In the genomic region with DNA sequence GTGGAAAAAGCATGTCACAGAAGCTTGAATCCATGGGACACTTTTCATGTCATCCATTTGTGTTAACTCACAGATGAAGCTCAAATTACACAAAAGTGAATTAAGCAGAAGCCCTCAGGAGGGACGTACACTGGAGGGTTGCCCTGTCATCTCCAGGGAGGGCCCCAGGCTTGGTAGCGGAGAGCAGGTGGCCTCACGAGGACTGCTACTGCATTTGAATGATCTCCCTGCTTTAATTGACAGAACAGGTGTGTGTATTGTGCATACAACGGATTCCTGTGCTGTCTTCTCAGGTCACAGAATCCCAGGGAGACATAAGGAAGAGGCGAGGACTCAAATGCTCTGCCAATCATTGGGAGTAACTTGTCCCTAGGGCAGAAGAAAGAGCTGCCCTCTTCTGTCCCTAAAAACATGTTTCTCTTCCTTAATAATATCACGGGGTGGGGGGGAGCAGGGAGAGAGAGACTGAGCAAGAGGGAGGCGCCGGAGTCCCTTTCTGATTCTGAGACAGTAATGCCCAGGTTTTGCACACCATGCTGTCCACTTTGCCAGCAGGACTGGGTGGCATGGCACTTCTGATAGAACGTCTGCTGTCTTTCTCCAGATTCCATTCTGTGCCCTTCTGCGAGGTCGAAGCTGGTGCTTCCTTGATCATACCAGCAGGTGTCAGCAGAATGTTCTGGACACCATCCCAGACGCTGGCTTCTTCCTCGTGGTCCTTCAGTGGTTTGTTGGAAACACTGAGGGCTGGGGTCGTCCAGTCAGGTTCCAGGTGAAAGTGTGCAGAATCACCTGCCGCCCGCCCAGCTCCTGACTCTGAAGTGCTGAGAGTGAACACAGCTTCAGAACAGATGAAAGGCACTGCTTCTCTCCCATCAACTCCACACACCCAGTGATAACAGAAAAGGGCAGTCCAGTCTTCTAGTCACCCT, we compare ENCODE assay signal across 8 cellular contexts. TPM values are rescaled to one million over a fixed set of nuclear protein-coding genes. Genes with fewer than 3 reads are reported as not detected.
DNase-seq lines count a peak whose midpoint lies in the region; ATAC-seq and TF ChIP-seq lines count a peak whose summit lies in the region.

No MANE protein-coding gene starts in this region.

- peaks cover 22% of the 10 kb centered on the region for H3K27me3 ChIP-seq in BE2C

- H3K36me3 ChIP-seq in BE2C: no peaks in the 10 kb centered on the region

- H3K4me3 ChIP-seq in BE2C (ENCODE audit: low read depth, low read length) (no peak overlapping the region), NB4 (ENCODE audit: low read depth, low read length) (no peak overlapping the region)

- no peaks in the 10 kb centered on the region for H3K4me1 ChIP-seq in BE2C

- peak; percentile 68 for ATAC-seq in GM18868 (IDR thresholded peaks at IDR 0.05; ENCODE audit: unreplicated experiment)
- ATAC-seq in left colon: peak; percentile 91
- no peak for ATAC-seq in GM21737 (IDR thresholded peaks at IDR 0.05; ENCODE audit: unreplicated experiment)

- DNase-seq in BE2C (peak; percentile 57), NB4 (ENCODE audit: low read depth) (peak; percentile 63), UCSD-AML1 (lab: John Stamatoyannopoulos, UW; ENCODE audit: unreplicated experiment) (peak; percentile 32), cerebellar cortex (ENCODE audit: low spot score) (peak; percentile 76), left colon (peak; percentile 33 to 59)
- peak; percentile 30 to 41 for DNase-seq in stimulated activated CD4-positive, alpha-beta T cell treated with anti-CD3 and anti-CD28 coated beads, Interleukin-4, amount 100 ng/mL, for 4 hours

- intact Hi-C loops in left colon (cut with DNase I, micrococcal nuclease): loop anchor here in 1 of 2 donors (5.0 kb wide), 2 partner anchors 54 to 169 kb away; no protein-coding TSS in a partner anchor

- TF ChIP-seq CTCF in BE2C (IDR thresholded peaks at IDR 0.05; ENCODE audit: low read depth, low read length) (peak; percentile 75), NB4 (IDR thresholded peaks at IDR 0.05; ENCODE audit: low read depth, low read length) (peak; percentile 75)

- no peaks in the 10 kb centered on the region for H3K9me3 ChIP-seq in BE2C

- no peak for TF ChIP-seq POLR2A in NB4 (IDR thresholded peaks at IDR 0.05; ENCODE audit: extremely low read depth, insufficient read length)

RNA-seq across cellular contexts. Expression of a gene that starts 26.1 kb away (rescaled TPM):
- 0.25 TPM for polyA plus RNA-seq in BE2C (2012; ENCODE audit: insufficient read depth, insufficient read length, low read depth)
- 1 to 10 TPM in 1 of 2 donors, under 1 TPM in 1; 0.47 to 2.7 TPM for total RNA-seq in left colon
